Comparison of ENCODE assay signal across 8 cellular contexts in the genomic region with DNA sequence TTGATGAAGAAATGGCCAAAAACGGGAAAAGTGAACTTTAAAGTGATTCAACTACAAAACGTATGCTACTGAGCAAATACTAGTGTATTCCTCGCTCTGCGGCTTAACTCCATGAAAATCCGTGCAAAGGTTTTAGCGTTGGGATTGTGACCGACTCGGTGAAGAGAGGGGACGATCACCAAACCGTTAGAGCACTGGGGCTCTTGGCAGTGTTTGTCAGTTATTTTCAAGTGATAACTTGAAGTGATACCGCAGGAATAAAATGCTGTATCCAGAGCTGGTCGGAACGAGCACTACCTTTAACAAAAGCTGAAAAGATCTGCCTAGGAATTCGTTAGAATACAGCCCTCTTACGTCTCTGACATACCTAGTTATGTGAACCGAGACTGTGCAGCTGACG. TPM values are rescaled to one million over a fixed set of nuclear protein-coding genes. Genes with fewer than 3 reads are reported as not detected.
DNase-seq lines count a peak whose midpoint lies in the region; ATAC-seq and TF ChIP-seq lines count a peak whose summit lies in the region.

No MANE protein-coding gene starts in this region.

- peaks cover 34% of the 10 kb centered on the region for H3K4me1 Mint-ChIP-seq in CD8-positive, alpha-beta T cell (ENCODE audit: low read depth)

- 1% methylated on average over 17 of the region's 17 CpGs for WGBS in right lobe of liver (ENCODE audit: insufficient coverage, low coverage, low lambda C conversion rate, missing lambda C conversion rate)
- 0 to 2% methylated on average over 17 of the region's 17 CpGs for WGBS in tibial nerve, 2 donors

- ATAC-seq in CD8-positive, alpha-beta T cell, result no peak
- peak; percentile 5 for ATAC-seq in HG02678 (IDR thresholded peaks at IDR 0.05; ENCODE audit: unreplicated experiment)
- ATAC-seq in right lobe of liver, result no peak
- no peak for ATAC-seq in HG02938 (IDR thresholded peaks at IDR 0.05; ENCODE audit: unreplicated experiment)

- no peaks in the 10 kb centered on the region for H3K9me3 Mint-ChIP-seq in CD8-positive, alpha-beta T cell

- no peaks in the 10 kb centered on the region for H3K27me3 Mint-ChIP-seq in CD8-positive, alpha-beta T cell (ENCODE audit: low read depth)

- peaks cover 14% of the 10 kb centered on the region for H3K36me3 Mint-ChIP-seq in CD8-positive, alpha-beta T cell

- peak overlapping the region; percentile 76 for H3K27ac ChIP-seq in CD8-positive, alpha-beta T cell (ENCODE audit: low read depth, low read length)
- H3K27ac ChIP-seq in angular gyrus (ENCODE audit: low read depth, low read length), result peak overlapping the region; percentile 99
- peak overlapping the region; percentile 88 to 93 (median 89) for H3K27ac ChIP-seq in right lobe of liver
- H3K27ac ChIP-seq in tibial nerve, result peak overlapping the region; percentile 97 to 99 (median 99)

- no peak for TF ChIP-seq CTCF in CD8-positive, alpha-beta T cell (IDR thresholded peaks at IDR 0.05)
- TF ChIP-seq CTCF in right lobe of liver (IDR thresholded peaks at IDR 0.05) (no peak), tibial nerve (IDR thresholded peaks at IDR 0.05) (no peak)

- H3K27me3 ChIP-seq in CD8-positive, alpha-beta T cell (ENCODE audit: insufficient read depth, low read length), result no peaks in the 10 kb centered on the region
- H3K27me3 ChIP-seq in right lobe of liver (no peaks in the 10 kb centered on the region), tibial nerve (no peaks in the 10 kb centered on the region)

- TF ChIP-seq EP300 in tibial nerve (IDR thresholded peaks at IDR 0.05), result no peak

- CTCF ChIA-PET in CD8-positive, alpha-beta T cell (lab: Charles Lee), result interaction anchor here (0.8 to 1.6 kb wide), 2 partner anchors 30 to 163 kb away, joined by 4 to 5 read pairs; no protein-coding TSS in a partner anchor

- no peaks in the 10 kb centered on the region for H3K9me3 ChIP-seq in CD8-positive, alpha-beta T cell (ENCODE audit: low read length)
- H3K9me3 ChIP-seq in right lobe of liver (no peaks in the 10 kb centered on the region), tibial nerve (no peaks in the 10 kb centered on the region)

- DNase-seq in CD8-positive, alpha-beta T cell, result no peak
- DNase-seq in right lobe of liver (no peak), tibial nerve (ENCODE audit: low spot score in 2 of 2) (peak in 1 of 2 donors; percentile 9), Ammon's horn (ENCODE audit: low spot score) (no peak), GM19240 (ENCODE audit: insufficient read length, low spot score) (no peak)

- TF ChIP-seq POLR2A in right lobe of liver (IDR thresholded peaks at IDR 0.05) (no peak), tibial nerve (IDR thresholded peaks at IDR 0.05) (no peak)

- peaks cover 11% of the 10 kb centered on the region for H3K4me1 ChIP-seq in CD8-positive, alpha-beta T cell (ENCODE audit: insufficient read depth, low read length)
- H3K4me1 ChIP-seq in right lobe of liver (peaks cover 0 to 16% (median 4%) of the 10 kb centered on the region in 4 donors), tibial nerve (peaks cover 0 to 30% (median 14%) of the 10 kb centered on the region in 4 donors)

- H3K4me3 ChIP-seq in CD8-positive, alpha-beta T cell (ENCODE audit: low read depth, low read length), result peak overlapping the region; percentile 84
- H3K4me3 ChIP-seq in right lobe of liver, result peak overlapping the region; percentile 76 to 83 (median 82)
- peak overlapping the region; percentile 67 to 97 (median 86) for H3K4me3 ChIP-seq in tibial nerve

- intact Hi-C loops in CD8-positive, alpha-beta T cell (cut with DNase I, micrococcal nuclease), result no loop called here
- intact Hi-C loops in right lobe of liver (cut with DNase I), result no loop called here

- H3K4me3 Mint-ChIP-seq in CD8-positive, alpha-beta T cell, result peak overlapping the region; percentile 94

- POLR2A ChIA-PET in CD8-positive, alpha-beta T cell (lab: Charles Lee), result interaction anchor here (0.6 to 1.9 kb wide), 7 partner anchors 8 to 1419 kb away, joined by 3 to 11 read pairs (median 4); partner anchors contain the start of genes BCAS3, RPS6KB1 and TUBD1

- peak overlapping the region; percentile 94 for H3K27ac Mint-ChIP-seq in CD8-positive, alpha-beta T cell

- H3K36me3 ChIP-seq in CD8-positive, alpha-beta T cell (ENCODE audit: insufficient read depth, low read length), result no peaks in the 10 kb centered on the region
- H3K36me3 ChIP-seq in right lobe of liver, result no peaks in the 10 kb centered on the region
- H3K36me3 ChIP-seq in tibial nerve, result no peaks in the 10 kb centered on the region

RNA-seq across cellular contexts. Expression of gene PPM1D, which starts 0.8 kb away (rescaled TPM):
- total RNA-seq in CD8-positive, alpha-beta T cell, result 10 to 100 TPM; 21.0 to 21.1 TPM
- total RNA-seq in right lobe of liver, result 1 to 10 TPM; 4.9 to 5.6 (median 5.4) TPM
- total RNA-seq in tibial nerve, result 10 to 100 TPM; 14.9 to 25.9 (median 15.6) TPM
